Comparison of ENCODE assay signal across 19 cellular contexts in the genomic region with DNA sequence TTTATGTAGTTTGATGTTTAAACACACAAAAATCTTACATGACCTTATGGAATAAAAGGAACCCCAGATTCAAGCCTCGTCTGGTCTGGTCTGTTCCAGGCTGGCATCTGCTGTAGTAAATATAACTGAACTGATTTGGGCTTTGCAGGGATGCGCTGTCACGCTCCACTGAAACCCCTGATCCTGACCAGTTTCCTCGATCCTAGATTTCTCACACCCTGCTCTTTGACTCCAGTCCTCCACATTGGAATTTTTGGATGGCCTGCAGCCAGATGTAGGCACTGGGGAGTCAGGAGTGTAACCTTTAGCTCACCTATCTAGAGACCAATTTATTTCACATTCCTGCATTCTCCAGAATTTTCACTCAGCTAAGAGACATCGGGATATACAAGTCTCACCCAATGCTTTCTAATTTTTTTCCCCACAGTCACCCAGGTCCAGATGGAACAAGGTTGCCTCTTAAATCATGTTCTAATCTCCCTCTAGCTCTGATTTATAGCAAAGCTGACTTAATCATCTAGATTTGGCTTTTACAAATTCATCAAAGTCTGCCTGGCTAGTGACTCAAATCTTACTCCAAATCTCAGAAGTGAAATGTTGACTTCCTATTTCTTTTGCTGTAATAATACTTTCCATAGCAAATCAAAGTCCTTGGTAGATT.
A peak's percentile ranks its signal among the peaks of the same experiment; 100 is the strongest.
DNase-seq lines count a peak whose midpoint lies in the region; ATAC-seq, FAIRE-seq and TF ChIP-seq lines count a peak whose summit lies in the region.
"Had no signal": no experiment of that assay in that cellular context is flagged by ENCODE, and none has a peak within 500 bp of the region (broad histone marks: within the 10 kb centered on the region; RNA-seq: fewer than 3 reads in every experiment).

No MANE protein-coding gene starts in this region.

- no peaks in the 10 kb centered on the region for H3K9me3 Mint-ChIP-seq in astrocyte (ENCODE audit: unreplicated experiment)
- H3K9me3 Mint-ChIP-seq: CD8-positive, alpha-beta memory T cell had no signal

- H3K9ac ChIP-seq in OCI-LY3 (ENCODE audit: low read length) = no peak overlapping the region
- H3K9ac ChIP-seq in astrocyte (ENCODE audit: low read length) = no peak overlapping the region
- H3K9ac ChIP-seq: BLaER1 had no signal

- H3K9me3 ChIP-seq in OCI-LY3 (ENCODE audit: insufficient read depth, low read length) = no peaks in the 10 kb centered on the region
- H3K9me3 ChIP-seq in astrocyte (ENCODE audit: insufficient read depth, low read depth, low read length) = no peaks in the 10 kb centered on the region
- H3K9me3 ChIP-seq in effector memory CD4-positive, alpha-beta T cell (ENCODE audit: control insufficient read depth, low read length) = no peaks in the 10 kb centered on the region
- H3K9me3 ChIP-seq: BLaER1 had no signal

- peak overlapping the region; percentile 53 for H3K4me2 ChIP-seq in OCI-LY3 (ENCODE audit: low read length)
- no peak overlapping the region for H3K4me2 ChIP-seq in astrocyte (ENCODE audit: low read length)
- H3K4me2 ChIP-seq: BLaER1 had no signal

- DNase-seq in ELF-1 (ENCODE audit: low read depth, low spot score) (peak; percentile 26), astrocyte (ENCODE audit: low read depth) (peak; percentile 76), omental fat pad (ENCODE audit: low spot score) (no peak), GOT3 (lab: John Stamatoyannopoulos, UW) (no peak), coronary artery (ENCODE audit: low spot score) (no peak)
- no peak for DNase-seq in effector memory CD4-positive, alpha-beta T cell
- DNase-seq: CD8-positive, alpha-beta memory T cell; DND-41; NCI-H1105; NCI-H2081 treated with DMSO at 0.1 percent for 48 hours; NCI-H774; PC-3; SIG-M5 had no signal

- no peak for FAIRE-seq in astrocyte (lab: Jason Lieb, UNC)
- FAIRE-seq: G401.6, GM19239, H1 had no signal

- H3K4me1 Mint-ChIP-seq in astrocyte (ENCODE audit: low read depth, unreplicated experiment) = peaks cover 2% of the 10 kb centered on the region

- TF ChIP-seq CTCF in OCI-LY3 (IDR thresholded peaks at IDR 0.05; ENCODE audit: low read depth, low read length) (no peak), astrocyte (IDR thresholded peaks at IDR 0.05; ENCODE audit: insufficient read depth, low read depth, low read length) (no peak), omental fat pad (IDR thresholded peaks at IDR 0.05) (no peak), coronary artery (IDR thresholded peaks at IDR 0.05) (no peak)

- H3K4me3 Mint-ChIP-seq in astrocyte (ENCODE audit: unreplicated experiment) = no peak overlapping the region
- H3K4me3 Mint-ChIP-seq: CD8-positive, alpha-beta memory T cell had no signal

- H3K27me3 ChIP-seq in OCI-LY3 (ENCODE audit: low read depth, low read length) (no peaks in the 10 kb centered on the region), astrocyte (ENCODE audit: insufficient read depth, low read length) (no peaks in the 10 kb centered on the region)
- H3K27me3 ChIP-seq in effector memory CD4-positive, alpha-beta T cell (replicated peaks; ENCODE audit: control insufficient read depth, insufficient read depth, low read length, poor library complexity, severe bottlenecking) = no peaks in the 10 kb centered on the region
- H3K27me3 ChIP-seq: BLaER1 had no signal

- no peak overlapping the region for H3K27ac ChIP-seq in OCI-LY3 (ENCODE audit: low read length)
- H3K27ac ChIP-seq in astrocyte (ENCODE audit: low read depth, low read length) = no peak overlapping the region
- no peak overlapping the region for H3K27ac ChIP-seq in coronary artery
- H3K27ac ChIP-seq in effector memory CD4-positive, alpha-beta T cell (ENCODE audit: insufficient read depth, low read length, poor library complexity, severe bottlenecking) = no peak overlapping the region
- H3K27ac ChIP-seq: BLaER1, RWPE1 had no signal

- H2AFZ ChIP-seq in OCI-LY3 (ENCODE audit: low read depth, low read length) = no peak overlapping the region
- H2AFZ ChIP-seq in astrocyte (ENCODE audit: low read depth, low read length) = no peak overlapping the region

- no peak overlapping the region for H3K27ac Mint-ChIP-seq in astrocyte (ENCODE audit: unreplicated experiment)

- H3K79me2 ChIP-seq in OCI-LY3 (ENCODE audit: low read length) (no peaks in the 10 kb centered on the region), astrocyte (ENCODE audit: insufficient read depth, low read length) (no peaks in the 10 kb centered on the region)

- H3K27me3 Mint-ChIP-seq in astrocyte (ENCODE audit: low read depth, unreplicated experiment) = no peaks in the 10 kb centered on the region
- H3K27me3 Mint-ChIP-seq: CD8-positive, alpha-beta memory T cell had no signal

- peaks cover 18% of the 10 kb centered on the region for H3K4me1 ChIP-seq in OCI-LY3 (ENCODE audit: low read length)
- no peaks in the 10 kb centered on the region for H3K4me1 ChIP-seq in astrocyte (ENCODE audit: insufficient read depth, low read length)
- H3K4me1 ChIP-seq in effector memory CD4-positive, alpha-beta T cell (ENCODE audit: control insufficient read depth, insufficient read depth, low read length, poor library complexity, severe bottlenecking) = no peaks in the 10 kb centered on the region
- H3K4me1 ChIP-seq: BLaER1 had no signal

- no peaks in the 10 kb centered on the region for H3K36me3 ChIP-seq in OCI-LY3 (replicated peaks; ENCODE audit: low read depth, low read length)
- H3K36me3 ChIP-seq in astrocyte (ENCODE audit: insufficient read depth, low read length) = no peaks in the 10 kb centered on the region
- H3K36me3 ChIP-seq in effector memory CD4-positive, alpha-beta T cell (ENCODE audit: control insufficient read depth, insufficient read depth, low read length) = no peaks in the 10 kb centered on the region
- H3K36me3 ChIP-seq: BLaER1 had no signal

- peak; percentile 55 for ATAC-seq in omental fat pad (ENCODE audit: low FRiP score)
- ATAC-seq: PC-3 had no signal

- H3K36me3 Mint-ChIP-seq in astrocyte (ENCODE audit: low read depth, unreplicated experiment) = no peaks in the 10 kb centered on the region

- H4K20me1 ChIP-seq in OCI-LY3 (ENCODE audit: insufficient read depth, low read length) (no peaks in the 10 kb centered on the region), astrocyte (ENCODE audit: insufficient read depth, low read length) (no peaks in the 10 kb centered on the region)
- H4K20me1 ChIP-seq: BLaER1 had no signal

- H3K4me3 ChIP-seq in OCI-LY3 (ENCODE audit: low read length) = peak overlapping the region; percentile 9
- no peak overlapping the region for H3K4me3 ChIP-seq in astrocyte (ENCODE audit: insufficient read depth, low read depth, low read length)
- no peak overlapping the region for H3K4me3 ChIP-seq in coronary artery
- H3K4me3 ChIP-seq in effector memory CD4-positive, alpha-beta T cell (ENCODE audit: insufficient read depth, low read depth, low read length, poor library complexity, severe bottlenecking) = no peak overlapping the region
- H3K4me3 ChIP-seq: BLaER1 had no signal

Comparison
In these comparisons a context has a peak if more than half of its experiments do, and no peak if none do; other contexts are left out.
1. DNase-seq: peak in ELF-1 (single experiment) and astrocyte (single experiment); none in omental fat pad (single experiment), GOT3 (single experiment), coronary artery (single experiment) and effector memory CD4-positive, alpha-beta T cell (0 of 3).